11 cellular contexts compared by ENCODE assay signal in the genomic region with DNA sequence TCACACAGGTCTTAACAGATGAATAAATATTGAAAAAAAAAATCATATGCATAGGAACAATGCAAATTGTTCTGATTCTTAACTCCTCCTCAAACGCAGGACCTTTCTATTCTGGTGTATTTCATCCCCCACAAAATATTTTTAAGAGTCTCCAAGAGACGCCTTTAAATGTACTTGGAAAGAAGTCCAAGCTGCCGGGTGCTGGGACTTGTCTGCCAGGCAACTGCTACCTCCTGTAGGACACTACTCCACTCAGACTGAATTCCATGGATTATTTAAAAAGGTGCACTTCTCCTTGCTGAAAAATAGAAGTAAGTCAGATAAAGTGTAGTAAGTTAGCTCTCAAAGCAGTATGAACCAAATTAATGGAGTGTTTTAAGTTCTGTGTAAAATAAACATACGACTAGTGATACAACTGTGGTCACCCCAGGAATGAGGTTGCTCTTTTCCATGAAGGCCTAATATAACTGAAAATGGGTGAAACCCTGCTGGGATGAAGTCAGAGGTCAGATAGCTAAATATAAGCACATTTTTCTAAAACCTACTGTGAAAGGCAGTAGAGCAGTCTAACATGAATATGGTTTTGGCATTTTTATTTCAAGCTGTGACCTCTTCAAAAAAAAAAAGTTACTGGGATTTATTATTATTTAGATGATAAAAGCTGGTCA.
"Had no signal": no experiment of that assay in that cellular context is flagged by ENCODE, and none has a peak within 500 bp of the region (broad histone marks: within the 10 kb centered on the region; RNA-seq: fewer than 3 reads in every experiment).

No MANE protein-coding gene starts in this region.

- H3K27ac ChIP-seq: breast epithelium, ovary, thyroid gland had no signal

- H3K9me3 ChIP-seq: thyroid gland had no signal

- H3K36me3 ChIP-seq: breast epithelium, ovary, thyroid gland had no signal

- H3K4me3 ChIP-seq: breast epithelium, ovary, thyroid gland had no signal

- FAIRE-seq: frontal cortex, keratinocyte had no signal

- ATAC-seq: activated T-helper 17 cell treated with anti-CD3 and anti-CD28 coated beads, Interleukin-2, amount 50 U/mL, for 72 hours; WTC11 had no signal

- DNase-seq: activated CD4-positive, alpha-beta T cell treated with anti-CD3 and anti-CD28 coated beads, Interleukin-2, amount 10 ng/mL, durations not matched to agents 24 days and 14 days; activated CD8-positive, alpha-beta memory T cell treated with anti-CD3 and anti-CD28 coated beads for 24 hours; activated naive CD4-positive, alpha-beta T cell treated with anti-CD3 and anti-CD28 coated beads for 36 hours; ovary; T-helper 1 cell; thyroid gland had no signal

- H3K4me1 ChIP-seq: breast epithelium, thyroid gland had no signal

- H3K27me3 ChIP-seq: breast epithelium, ovary, thyroid gland had no signal
